1 cellular context compared by ENCODE assay signal in genomic region chr16:67672739-67673662, GRCh38.
A peak's percentile ranks its signal among the peaks of the same experiment; 100 is the strongest.
TF ChIP-seq lines count a peak whose summit lies in the region.

No MANE protein-coding gene starts in this region.

TF ChIP-seq in HepG2, 621 proteins besides CTCF, POLR2A, EP300 and RAD21 (continued from another document):
- TF ChIP-seq POLR2AphosphoS5 (IDR thresholded peaks at IDR 0.05; ENCODE audit: low read depth, low read length) (no peak), HMGXB4 (CRISPR knock-in tag; IDR thresholded peaks at IDR 0.05; ENCODE audit: borderline replicate concordance in 1 of 2, low read depth in 1 of 2) (0 out of 4 replicates have a peak, but pooled peaks of 1 of the 2 experiments have one; percentile 30), ZNF235 (CRISPR knock-in tag; IDR thresholded peaks at IDR 0.05; ENCODE audit: borderline replicate concordance) (0 out of 2 replicates have a peak, but pooled peaks have one; percentile 67), ZKSCAN8 (CRISPR knock-in tag; IDR thresholded peaks at IDR 0.05; ENCODE audit: borderline replicate concordance) (peak; percentile 35; the same call in 1 of the 2 replicates), SALL1 (CRISPR knock-in tag; IDR thresholded peaks at IDR 0.05) (peak; percentile 21; the same call in 1 of the 2 replicates), ZFP36 (IDR thresholded peaks at IDR 0.05; ENCODE audit: borderline replicate concordance, low read depth, low read length, partially characterized antibody) (no peak), SIN3B (IDR thresholded peaks at IDR 0.05; ENCODE audit: low read length) (0 out of 2 replicates have a peak, but pooled peaks have one; percentile 37), SAFB2 (CRISPR knock-in tag; IDR thresholded peaks at IDR 0.05; ENCODE audit: borderline replicate concordance, low read depth) (0 out of 2 replicates have a peak, but pooled peaks have one; percentile 24), KDM5B (CRISPR knock-in tag; IDR thresholded peaks at IDR 0.05; ENCODE audit: borderline replicate concordance) (peak; percentile 53; the same call in 1 of the 2 replicates), ZNF710 (CRISPR knock-in tag; IDR thresholded peaks at IDR 0.05; ENCODE audit: borderline replicate concordance) (peak; percentile 45; the same call in 1 of the 2 replicates), STAG1 (CRISPR knock-in tag; IDR thresholded peaks at IDR 0.05) (peak; percentile 95), ZNF577 (CRISPR knock-in tag; IDR thresholded peaks at IDR 0.05; ENCODE audit: borderline replicate concordance, low read depth) (no peak), NFKB2 (CRISPR knock-in tag; IDR thresholded peaks at IDR 0.05; ENCODE audit: borderline replicate concordance) (peak; percentile 54; the same call in 1 of the 2 replicates), CAMTA2 (CRISPR knock-in tag; IDR thresholded peaks at IDR 0.05; ENCODE audit: borderline replicate concordance) (peak; percentile 42; the same call in 1 of the 2 replicates), TEAD3 (CRISPR knock-in tag; optimal IDR thresholded peaks at IDR 0.05; ENCODE audit: borderline replicate concordance) (peak; percentile 20), TBP (CRISPR knock-in tag; IDR thresholded peaks at IDR 0.05) (0 out of 2 replicates have a peak, but pooled peaks have one; percentile 37), FUBP1 (CRISPR knock-in tag; IDR thresholded peaks at IDR 0.05; ENCODE audit: borderline replicate concordance) (no peak)
